ENCODE assay signal across 8 cellular contexts in genomic region chr4:16001484-16001858, GRCh38. TPM values are rescaled to one million over a fixed set of nuclear protein-coding genes. Genes with fewer than 3 reads are reported as not detected.
DNase-seq lines count a peak whose midpoint lies in the region; ATAC-seq and TF ChIP-seq lines count a peak whose summit lies in the region.

No MANE protein-coding gene starts in this region.

- no peak overlapping the region for H3K27ac Mint-ChIP-seq in activated T-cell treated with anti-CD3 and anti-CD28 coated beads, Interleukin-2, amount 50 U/mL, for 24 hours
- no peak overlapping the region for H3K27ac Mint-ChIP-seq in neural progenitor cell

- H3K4me3 Mint-ChIP-seq in activated T-cell treated with anti-CD3 and anti-CD28 coated beads, Interleukin-2, amount 50 U/mL, for 24 hours = no peak overlapping the region
- no peak overlapping the region for H3K4me3 Mint-ChIP-seq in neural progenitor cell

- no peaks in the 10 kb centered on the region for H3K36me3 Mint-ChIP-seq in activated T-cell treated with anti-CD3 and anti-CD28 coated beads, Interleukin-2, amount 50 U/mL, for 24 hours (ENCODE audit: low read depth)
- H3K36me3 Mint-ChIP-seq in neural progenitor cell = peaks cover 4% of the 10 kb centered on the region

- no peak overlapping the region for H2AFZ ChIP-seq in neural progenitor cell (replicated peaks)

- peaks cover 5% of the 10 kb centered on the region for H3K4me1 ChIP-seq in NT2/D1 (ENCODE audit: insufficient read depth, insufficient read length)
- H3K4me1 ChIP-seq in neural progenitor cell = no peaks in the 10 kb centered on the region
- peaks cover 0 to 5% (median 2%) of the 10 kb centered on the region in 4 donors for H3K4me1 ChIP-seq in tibial artery

- TF ChIP-seq CTCF in fibroblast of pulmonary artery (IDR thresholded peaks at IDR 0.05; ENCODE audit: low read length, missing control alignments) (peak; percentile 91), neural progenitor cell (IDR thresholded peaks at IDR 0.05) (peak; percentile 85), tibial artery (IDR thresholded peaks at IDR 0.05) (peak; percentile 68 to 73)

- H3F3A ChIP-seq in neural progenitor cell (ENCODE audit: low read depth) = peaks cover 10% of the 10 kb centered on the region

- no peak overlapping the region for H3K4me2 ChIP-seq in neural progenitor cell

- H3K9me3 ChIP-seq in NT2/D1 (ENCODE audit: insufficient read depth, low read length) (no peaks in the 10 kb centered on the region), neural progenitor cell (ENCODE audit: low read depth) (no peaks in the 10 kb centered on the region), tibial artery (no peaks in the 10 kb centered on the region)

- peaks cover 5% of the 10 kb centered on the region for H3K4me1 Mint-ChIP-seq in activated T-cell treated with anti-CD3 and anti-CD28 coated beads, Interleukin-2, amount 50 U/mL, for 24 hours (ENCODE audit: low read depth)
- H3K4me1 Mint-ChIP-seq in neural progenitor cell = no peaks in the 10 kb centered on the region

- H3K27me3 ChIP-seq in NT2/D1 (ENCODE audit: insufficient read depth, insufficient read length) = no peaks in the 10 kb centered on the region
- H3K27me3 ChIP-seq in neural progenitor cell = no peaks in the 10 kb centered on the region
- H3K27me3 ChIP-seq in tibial artery = no peaks in the 10 kb centered on the region

- no peaks in the 10 kb centered on the region for H3K9me3 Mint-ChIP-seq in activated T-cell treated with anti-CD3 and anti-CD28 coated beads, Interleukin-2, amount 50 U/mL, for 24 hours
- H3K9me3 Mint-ChIP-seq in neural progenitor cell = no peaks in the 10 kb centered on the region

- no peaks in the 10 kb centered on the region for H3K79me2 ChIP-seq in neural progenitor cell (ENCODE audit: low read depth)

- H3K36me3 ChIP-seq in NT2/D1 (ENCODE audit: insufficient read depth, insufficient read length, low read length) (peaks cover 26% of the 10 kb centered on the region), neural progenitor cell (peaks cover 6% of the 10 kb centered on the region), tibial artery (peaks cover 0 to 15% (median 0%) of the 10 kb centered on the region in 3 donors)

- peak; percentile 89 for ATAC-seq in GM19452 (IDR thresholded peaks at IDR 0.05; ENCODE audit: unreplicated experiment)
- peak; percentile 87 for ATAC-seq in HG03520 (IDR thresholded peaks at IDR 0.05; ENCODE audit: unreplicated experiment)

- intact Hi-C loops in tibial artery (cut with DNase I; ENCODE audit: low total_unique reads) = loop anchor here (5.0 kb wide), 1 partner anchor 269 kb away; no protein-coding TSS in a partner anchor

- H4K20me1 ChIP-seq in neural progenitor cell (ENCODE audit: low read depth) = no peaks in the 10 kb centered on the region

- DNase-seq in DMS 273 treated with DMSO at 0.1 percent for 48 hours (lab: John Stamatoyannopoulos, UW) (peak; percentile 32), NT2/D1 (ENCODE audit: low read depth, low spot score) (peak; percentile 63), fibroblast of pulmonary artery (ENCODE audit: low read depth) (peak; percentile 79), neural progenitor cell (ENCODE audit: low spot score) (peak; percentile 71), tibial artery (peak; percentile 60 to 76)
- DNase-seq in activated T-cell treated with anti-CD3 and anti-CD28 coated beads, Interleukin-2, amount 50 U/mL, for 24 hours = peak; percentile 61

- H3K9ac ChIP-seq in NT2/D1 (ENCODE audit: insufficient read length, low read depth) (peak overlapping the region; percentile 23), neural progenitor cell (no peak overlapping the region)

- H3K27ac ChIP-seq in neural progenitor cell = no peak overlapping the region
- H3K27ac ChIP-seq in tibial artery = no peak overlapping the region

- peaks cover 13% of the 10 kb centered on the region for H3K27me3 Mint-ChIP-seq in activated T-cell treated with anti-CD3 and anti-CD28 coated beads, Interleukin-2, amount 50 U/mL, for 24 hours
- H3K27me3 Mint-ChIP-seq in neural progenitor cell (ENCODE audit: insufficient read depth, low read depth) = no peaks in the 10 kb centered on the region

- H3K4me3 ChIP-seq in NT2/D1 (ENCODE audit: insufficient read length, low read depth) (no peak overlapping the region), fibroblast of pulmonary artery (replicated peaks; ENCODE audit: low read depth, low read length) (no peak overlapping the region), neural progenitor cell (no peak overlapping the region), tibial artery (no peak overlapping the region)

RNA-seq across cellular contexts. Expression of gene FGFBP2, which starts 38.5 kb away (rescaled TPM):
- total RNA-seq in neural progenitor cell (ENCODE audit: low replicate concordance) = 0.15 and 1.6 TPM in 2 replicates
